ENCODE assay signal across 23 cellular contexts in the genomic region with DNA sequence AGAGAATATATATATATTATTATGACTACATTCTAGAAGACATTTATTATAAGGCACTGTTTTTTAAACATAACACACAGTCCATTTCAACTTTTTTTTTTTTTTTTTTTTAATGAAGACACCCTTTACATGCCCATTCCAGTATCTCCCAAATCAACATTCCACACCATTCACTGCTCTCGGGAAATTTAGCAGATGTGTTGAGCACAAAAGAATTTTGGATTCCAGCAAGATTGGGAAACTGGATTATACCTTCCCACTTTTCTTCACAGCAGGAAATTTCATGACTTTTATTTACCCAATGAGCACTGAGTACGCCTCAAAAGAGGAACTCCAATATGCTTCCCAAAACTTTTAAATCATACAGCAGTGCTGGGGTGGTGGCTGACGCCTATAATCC.
"Had no signal": no experiment of that assay in that cellular context is flagged by ENCODE, and none has a peak within 500 bp of the region (broad histone marks: within the 10 kb centered on the region; RNA-seq: fewer than 3 reads in every experiment).

No MANE protein-coding gene starts in this region.

- H3K9me3 Mint-ChIP-seq: activated CD4-positive, alpha-beta memory T cell treated with anti-CD3 and anti-CD28 coated beads, Interleukin-2, amount 10 ng/mL, durations not matched to agents 7 days and 5 days; activated naive CD4-positive, alpha-beta T cell treated with anti-CD3 and anti-CD28 coated beads, Interleukin-2, amount 10 ng/mL, durations not matched to agents 7 days and 5 days; T-helper 1 cell treated with Interleukin-12 subunit alpha and Interleukin-12 subunit beta and Interleukin-4 antibody, amounts not matched to agents 30 μg/mL and 1 μg/mL, for 36 hours had no signal

- H3K4me1 ChIP-seq: breast epithelium had no signal

- H3K4me3 Mint-ChIP-seq: activated CD4-positive, alpha-beta memory T cell treated with anti-CD3 and anti-CD28 coated beads, Interleukin-2, amount 10 ng/mL, durations not matched to agents 7 days and 5 days; activated naive CD4-positive, alpha-beta T cell treated with anti-CD3 and anti-CD28 coated beads, Interleukin-2, amount 10 ng/mL, durations not matched to agents 7 days and 5 days; activated naive CD8-positive, alpha-beta T cell treated with anti-CD3 and anti-CD28 coated beads for 36 hours; activated T-cell treated with anti-CD3 and anti-CD28 coated beads, Interleukin-2, amount 50 U/mL, for 72 hours; T-helper 1 cell treated with Interleukin-12 subunit alpha and Interleukin-12 subunit beta and Interleukin-4 antibody, amounts not matched to agents 30 μg/mL and 1 μg/mL, for 36 hours had no signal

- H3K9me3 ChIP-seq: breast epithelium had no signal

- H3K27ac ChIP-seq: breast epithelium, VCaP had no signal

- DNase-seq: activated CD4-positive, alpha-beta memory T cell treated with anti-CD3 and anti-CD28 coated beads, Interleukin-2, amount 10 ng/mL, durations not matched to agents 7 days and 5 days; activated CD4-positive, alpha-beta T cell treated with anti-CD3 and anti-CD28 coated beads, Interleukin-2, amount 50 U/mL, for 1 hour; activated CD4-positive, CD25-positive, alpha-beta regulatory T cell; activated gamma-delta T cell treated with Interleukin-2 at 50 U/mL for 16 hours; activated naive CD4-positive, alpha-beta T cell treated with anti-CD3 and anti-CD28 coated beads, Interleukin-2, amount 10 ng/mL, durations not matched to agents 7 days and 5 days; activated naive CD8-positive, alpha-beta T cell treated with anti-CD3 and anti-CD28 coated beads for 36 hours; activated T-cell treated with anti-CD3 and anti-CD28 coated beads, Interleukin-2, amount 50 U/mL, for 72 hours; anterior cingulate cortex; caudate nucleus; Karpas-422; MM.1S; NCI-H1105; NCI-H1436; NCI-H1694 treated with DMSO at 0.1 percent for 48 hours; NCI-H2029 treated with DMSO at 0.1 percent for 48 hours; NCI-H345; NCI-H510A; PC-3; SHP77 treated with DMSO at 0.1 percent for 48 hours had no signal

- H3K27me3 ChIP-seq: breast epithelium had no signal

- H3K36me3 Mint-ChIP-seq: activated naive CD4-positive, alpha-beta T cell treated with anti-CD3 and anti-CD28 coated beads, Interleukin-2, amount 10 ng/mL, durations not matched to agents 7 days and 5 days; activated naive CD8-positive, alpha-beta T cell treated with anti-CD3 and anti-CD28 coated beads for 36 hours had no signal

- H3K36me3 ChIP-seq: breast epithelium had no signal

- H3K27me3 Mint-ChIP-seq: activated CD4-positive, alpha-beta memory T cell treated with anti-CD3 and anti-CD28 coated beads, Interleukin-2, amount 10 ng/mL, durations not matched to agents 7 days and 5 days; activated naive CD4-positive, alpha-beta T cell treated with anti-CD3 and anti-CD28 coated beads, Interleukin-2, amount 10 ng/mL, durations not matched to agents 7 days and 5 days had no signal

- H3K4me3 ChIP-seq: breast epithelium had no signal

- H3K4me1 Mint-ChIP-seq: activated CD4-positive, alpha-beta memory T cell treated with anti-CD3 and anti-CD28 coated beads, Interleukin-2, amount 10 ng/mL, durations not matched to agents 7 days and 5 days; activated naive CD4-positive, alpha-beta T cell treated with anti-CD3 and anti-CD28 coated beads, Interleukin-2, amount 10 ng/mL, durations not matched to agents 7 days and 5 days; activated naive CD8-positive, alpha-beta T cell treated with anti-CD3 and anti-CD28 coated beads for 36 hours had no signal

- H3K27ac Mint-ChIP-seq: activated CD4-positive, alpha-beta memory T cell treated with anti-CD3 and anti-CD28 coated beads, Interleukin-2, amount 10 ng/mL, durations not matched to agents 7 days and 5 days; activated naive CD4-positive, alpha-beta T cell treated with anti-CD3 and anti-CD28 coated beads, Interleukin-2, amount 10 ng/mL, durations not matched to agents 7 days and 5 days; activated naive CD8-positive, alpha-beta T cell treated with anti-CD3 and anti-CD28 coated beads for 36 hours; activated T-cell treated with anti-CD3 and anti-CD28 coated beads, Interleukin-2, amount 50 U/mL, for 72 hours; activated T-helper 2 cell treated with anti-CD3 and anti-CD28 coated beads, Interferon-gamma antibody, Interleukin-2, Interleukin-4, amounts not matched to agents 10 μg/mL and 5 μg/mL and 100 μg/mL, durations not matched to agents 14 hours and 24 hours and 36 hours; T-helper 1 cell treated with Interleukin-12 subunit alpha and Interleukin-12 subunit beta and Interleukin-4 antibody, amounts not matched to agents 30 μg/mL and 1 μg/mL, for 36 hours had no signal
